ENCODE assay signal across 8 cellular contexts in the genomic region with DNA sequence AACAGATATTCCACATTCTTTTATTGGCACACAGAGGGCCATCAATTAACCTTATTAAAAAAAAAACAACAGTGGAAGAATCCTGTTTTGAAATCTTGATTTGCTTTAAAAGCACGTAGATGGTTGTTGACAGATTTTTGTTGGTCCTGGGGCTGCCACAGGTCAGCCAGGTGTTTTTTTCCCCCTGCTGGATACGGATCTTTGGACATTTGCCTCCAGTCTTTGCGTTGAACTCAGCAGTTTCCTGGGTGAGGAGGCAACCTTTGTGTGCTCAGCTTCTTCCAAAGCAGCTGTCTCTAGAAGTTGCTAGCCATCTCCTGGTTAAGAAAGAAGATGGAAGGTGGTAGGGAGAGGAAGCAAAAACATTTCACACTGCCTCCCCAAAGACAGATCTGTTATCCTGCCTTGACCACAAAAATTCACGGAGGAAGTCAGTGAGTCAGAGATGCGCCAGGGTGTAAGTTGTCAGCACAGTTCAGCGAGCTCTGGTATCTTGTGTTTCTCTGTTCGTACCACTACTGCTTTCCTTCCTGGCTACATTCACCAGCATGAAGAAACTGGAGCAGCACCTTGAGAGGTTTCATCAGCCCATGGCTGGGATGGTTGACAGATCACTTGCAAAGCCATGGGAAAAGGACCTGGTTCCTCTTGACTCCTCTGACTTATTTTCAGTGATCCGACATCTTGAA.
DNase-seq lines count a peak whose midpoint lies in the region; ATAC-seq and TF ChIP-seq lines count a peak whose summit lies in the region.

No MANE protein-coding gene starts in this region.

- no peaks in the 10 kb centered on the region for H3K27me3 Mint-ChIP-seq in central memory CD8-positive, alpha-beta T cell
- H3K27me3 Mint-ChIP-seq in WTC11 (ENCODE audit: low read depth), result no peaks in the 10 kb centered on the region

- peak overlapping the region; percentile 85 for H3K27ac Mint-ChIP-seq in central memory CD8-positive, alpha-beta T cell (ENCODE audit: low read depth)
- H3K27ac Mint-ChIP-seq in WTC11, result no peak overlapping the region

- H3K27me3 ChIP-seq in smooth muscle cell (ENCODE audit: low read depth) (no peaks in the 10 kb centered on the region), thyroid gland (no peaks in the 10 kb centered on the region)

- peaks cover 13% of the 10 kb centered on the region for H3K4me1 ChIP-seq in smooth muscle cell (ENCODE audit: low read depth)
- H3K4me1 ChIP-seq in thyroid gland, result peaks cover 17 to 20% of the 10 kb centered on the region in 2 donors

- peak overlapping the region; percentile 74 for H3K4me3 Mint-ChIP-seq in central memory CD8-positive, alpha-beta T cell
- H3K4me3 Mint-ChIP-seq in WTC11, result no peak overlapping the region

- H2AFZ ChIP-seq in smooth muscle cell (ENCODE audit: low read depth), result no peak overlapping the region

- POLR2A ChIA-PET in WTC11 (lab: Charles Lee), result no interaction called here

- TF ChIP-seq POLR2A in thyroid gland (IDR thresholded peaks at IDR 0.05), result no peak

- H3K9me3 ChIP-seq in smooth muscle cell (replicated peaks; ENCODE audit: low read depth) (no peaks in the 10 kb centered on the region), thyroid gland (no peaks in the 10 kb centered on the region)

- peak overlapping the region; percentile 36 for H3K4me2 ChIP-seq in smooth muscle cell

- peak overlapping the region; percentile 81 for H3K27ac ChIP-seq in smooth muscle cell (ENCODE audit: low read depth)
- H3K27ac ChIP-seq in thyroid gland, result no peak overlapping the region

- peaks cover 5% of the 10 kb centered on the region for H3K9me3 Mint-ChIP-seq in central memory CD8-positive, alpha-beta T cell
- no peaks in the 10 kb centered on the region for H3K9me3 Mint-ChIP-seq in WTC11

- WGBS in smooth muscle cell (ENCODE audit: low lambda C conversion rate), result 42% methylated on average over 8 of the region's 8 CpGs
- WGBS in thyroid gland, 2 donors, result 87 to 94% methylated on average over 8 of the region's 8 CpGs

- ATAC-seq in GM19025 (IDR thresholded peaks at IDR 0.05; ENCODE audit: low read depth, unreplicated experiment), result peak; percentile 76
- peak; percentile 84 for ATAC-seq in HG03196 (IDR thresholded peaks at IDR 0.05; ENCODE audit: unreplicated experiment)
- ATAC-seq in central memory CD8-positive, alpha-beta T cell (replicated peaks; ENCODE audit: extremely low read depth, poor library complexity, severe bottlenecking), result peak; percentile 97
- no peak for ATAC-seq in WTC11

- peak overlapping the region; percentile 32 for H3K9ac ChIP-seq in smooth muscle cell (ENCODE audit: low read depth)

- H3K36me3 Mint-ChIP-seq in central memory CD8-positive, alpha-beta T cell (ENCODE audit: insufficient read depth), result peaks cover 11% of the 10 kb centered on the region
- H3K36me3 Mint-ChIP-seq in WTC11, result no peaks in the 10 kb centered on the region

- DNase-seq in T-helper 9 cell (peak; percentile 29), smooth muscle cell (lab: John Stamatoyannopoulos, UW; ENCODE audit: unreplicated experiment) (no peak), WTC11 (ENCODE audit: low spot score) (no peak), midbrain (lab: John Stamatoyannopoulos, UW) (no peak), thyroid gland (no peak)
- peak; percentile 31 to 71 for DNase-seq in central memory CD8-positive, alpha-beta T cell (ENCODE audit: low spot score in 2 of 2)

- no peak for TF ChIP-seq CTCF in smooth muscle cell (IDR thresholded peaks at IDR 0.05; ENCODE audit: borderline replicate concordance, insufficient read depth, poor library complexity, severe bottlenecking)
- no peak for TF ChIP-seq CTCF in WTC11 (IDR thresholded peaks at IDR 0.05)
- no peak for TF ChIP-seq CTCF in thyroid gland (IDR thresholded peaks at IDR 0.05)

- H3K36me3 ChIP-seq in smooth muscle cell (ENCODE audit: low read depth) (no peaks in the 10 kb centered on the region), thyroid gland (no peaks in the 10 kb centered on the region)

- CTCF ChIA-PET in WTC11 (lab: Charles Lee), result no interaction called here

- no peaks in the 10 kb centered on the region for H3K79me2 ChIP-seq in smooth muscle cell (ENCODE audit: low read depth)

- peaks cover 17% of the 10 kb centered on the region for H3F3A ChIP-seq in smooth muscle cell (ENCODE audit: low read depth)

- H3K4me1 Mint-ChIP-seq in central memory CD8-positive, alpha-beta T cell, result peaks cover 89% of the 10 kb centered on the region
- H3K4me1 Mint-ChIP-seq in WTC11, result peaks cover 31% of the 10 kb centered on the region

- H3K4me3 ChIP-seq in smooth muscle cell, result no peak overlapping the region
- H3K4me3 ChIP-seq in thyroid gland (replicated peaks in 1 of 3), result no peak overlapping the region

- intact Hi-C loops in thyroid gland (cut with DNase I), result no loop called here

- no peaks in the 10 kb centered on the region for H4K20me1 ChIP-seq in smooth muscle cell (ENCODE audit: low read depth)

TF ChIP-seq in WTC11, 78 proteins besides CTCF, POLR2A, EP300 and RAD21:
- TF ChIP-seq TCF7 (CRISPR knock-in tag; IDR thresholded peaks at IDR 0.05; ENCODE audit: low read depth), result no peak
- TF ChIP-seq NFYB (CRISPR knock-in tag; conservative IDR thresholded peaks at IDR 0.05; ENCODE audit: low read depth), result no peak
- TF ChIP-seq CBFB (CRISPR knock-in tag; IDR thresholded peaks at IDR 0.05; ENCODE audit: low read depth), result no peak
- TF ChIP-seq, protein P1, sequence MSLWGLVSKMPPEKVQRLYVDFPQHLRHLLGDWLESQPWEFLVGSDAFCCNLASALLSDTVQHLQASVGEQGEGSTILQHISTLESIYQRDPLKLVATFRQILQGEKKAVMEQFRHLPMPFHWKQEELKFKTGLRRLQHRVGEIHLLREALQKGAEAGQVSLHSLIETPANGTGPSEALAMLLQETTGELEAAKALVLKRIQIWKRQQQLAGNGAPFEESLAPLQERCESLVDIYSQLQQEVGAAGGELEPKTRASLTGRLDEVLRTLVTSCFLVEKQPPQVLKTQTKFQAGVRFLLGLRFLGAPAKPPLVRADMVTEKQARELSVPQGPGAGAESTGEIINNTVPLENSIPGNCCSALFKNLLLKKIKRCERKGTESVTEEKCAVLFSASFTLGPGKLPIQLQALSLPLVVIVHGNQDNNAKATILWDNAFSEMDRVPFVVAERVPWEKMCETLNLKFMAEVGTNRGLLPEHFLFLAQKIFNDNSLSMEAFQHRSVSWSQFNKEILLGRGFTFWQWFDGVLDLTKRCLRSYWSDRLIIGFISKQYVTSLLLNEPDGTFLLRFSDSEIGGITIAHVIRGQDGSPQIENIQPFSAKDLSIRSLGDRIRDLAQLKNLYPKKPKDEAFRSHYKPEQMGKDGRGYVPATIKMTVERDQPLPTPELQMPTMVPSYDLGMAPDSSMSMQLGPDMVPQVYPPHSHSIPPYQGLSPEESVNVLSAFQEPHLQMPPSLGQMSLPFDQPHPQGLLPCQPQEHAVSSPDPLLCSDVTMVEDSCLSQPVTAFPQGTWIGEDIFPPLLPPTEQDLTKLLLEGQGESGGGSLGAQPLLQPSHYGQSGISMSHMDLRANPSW (CRISPR knock-in tag; conservative IDR thresholded peaks at IDR 0.05; ENCODE audit: low read depth), result no peak
- no peak for TF ChIP-seq E2F4 (CRISPR knock-in tag; IDR thresholded peaks at IDR 0.05; ENCODE audit: borderline replicate concordance, low read depth)
- TF ChIP-seq RORB (CRISPR knock-in tag; IDR thresholded peaks at IDR 0.05), result no peak
- no peak for TF ChIP-seq MXD4 (CRISPR knock-in tag; IDR thresholded peaks at IDR 0.05; ENCODE audit: borderline replicate concordance)
- TF ChIP-seq TEAD4 (CRISPR knock-in tag; IDR thresholded peaks at IDR 0.05), result no peak
- no peak for TF ChIP-seq ZNF263 (CRISPR knock-in tag; IDR thresholded peaks at IDR 0.05; ENCODE audit: low read depth)

Comparison
In these comparisons a context has a peak if more than half of its experiments do, and no peak if none do; other contexts are left out.
1. DNase-seq: peak in T-helper 9 cell (single experiment) and central memory CD8-positive, alpha-beta T cell (2 of 2); none in smooth muscle cell (single experiment), WTC11 (single experiment), midbrain (single experiment) and thyroid gland (0 of 2).